In genomic region chr11:68469122-68469521, GRCh38 we compare ENCODE assay signal across 1 cellular context.
TF ChIP-seq lines count a peak whose summit lies in the region.

No MANE protein-coding gene starts in this region.

TF ChIP-seq in HepG2, 621 proteins besides CTCF, POLR2A, EP300 and RAD21 (continued from another document and continues in another):
- TF ChIP-seq GMEB2 (CRISPR knock-in tag; IDR thresholded peaks at IDR 0.05; ENCODE audit: low read depth): no peak
- TF ChIP-seq RNF2 (conservative IDR thresholded peaks at IDR 0.05; ENCODE audit: low read depth): no peak
- no peak for TF ChIP-seq SRY (CRISPR knock-in tag; IDR thresholded peaks at IDR 0.05)
- no peak for TF ChIP-seq CBX5 (CRISPR knock-in tag; IDR thresholded peaks at IDR 0.05; ENCODE audit: borderline replicate concordance)
- peak; percentile 24; the same call in 1 of the 2 replicates for TF ChIP-seq NCOA2 (CRISPR knock-in tag; IDR thresholded peaks at IDR 0.05)
- no peak for TF ChIP-seq DR1 (CRISPR knock-in tag; IDR thresholded peaks at IDR 0.05)
- 0 out of 2 replicates have a peak, but pooled peaks have one; percentile 27 for TF ChIP-seq NR2C2 (CRISPR knock-in tag; IDR thresholded peaks at IDR 0.05; ENCODE audit: borderline replicate concordance)
- no peak for TF ChIP-seq JUND (CRISPR knock-in tag; IDR thresholded peaks at IDR 0.05)
- no peak for TF ChIP-seq ZNF354B (CRISPR knock-in tag; IDR thresholded peaks at IDR 0.05)
- no peak for TF ChIP-seq ZNF280B (CRISPR knock-in tag; IDR thresholded peaks at IDR 0.05; ENCODE audit: borderline replicate concordance)
- TF ChIP-seq ZSCAN5A (CRISPR knock-in tag; IDR thresholded peaks at IDR 0.05; ENCODE audit: borderline replicate concordance): no peak
- peak; percentile 88 for TF ChIP-seq SKIL (CRISPR knock-in tag; IDR thresholded peaks at IDR 0.05; ENCODE audit: borderline replicate concordance)
- no peak for TF ChIP-seq RFX5 (IDR thresholded peaks at IDR 0.05; ENCODE audit: low read depth, low read length)
- TF ChIP-seq GATAD1 (CRISPR knock-in tag; IDR thresholded peaks at IDR 0.05): no peak
- TF ChIP-seq POLR2AphosphoS5 (IDR thresholded peaks at IDR 0.05; ENCODE audit: low read depth, low read length): no peak
- TF ChIP-seq NFKB2 (CRISPR knock-in tag; IDR thresholded peaks at IDR 0.05; ENCODE audit: borderline replicate concordance): no peak
- no peak for TF ChIP-seq RFXAP (CRISPR knock-in tag; IDR thresholded peaks at IDR 0.05; ENCODE audit: borderline replicate concordance)
- TF ChIP-seq ZBTB40 (IDR thresholded peaks at IDR 0.05): no peak
- TF ChIP-seq ZBTB40 (CRISPR knock-in tag; IDR thresholded peaks at IDR 0.05): no peak
- TF ChIP-seq SP4 (CRISPR knock-in tag; IDR thresholded peaks at IDR 0.05): no peak
- TF ChIP-seq PAXIP1 (CRISPR knock-in tag; conservative IDR thresholded peaks at IDR 0.05): peak; percentile 46; the same call in 1 of the 2 replicates
- TF ChIP-seq ZMYM2 (CRISPR knock-in tag; IDR thresholded peaks at IDR 0.05): no peak
- no peak for TF ChIP-seq ZNF282 (IDR thresholded peaks at IDR 0.05; ENCODE audit: partially characterized antibody)
- TF ChIP-seq HMGXB3 (CRISPR knock-in tag; IDR thresholded peaks at IDR 0.05; ENCODE audit: borderline replicate concordance): no peak
- no peak for TF ChIP-seq ZNF3 (CRISPR knock-in tag; IDR thresholded peaks at IDR 0.05)
- TF ChIP-seq ZNF550 (CRISPR knock-in tag; IDR thresholded peaks at IDR 0.05; ENCODE audit: borderline replicate concordance): no peak
- TF ChIP-seq CHD2 (IDR thresholded peaks at IDR 0.05; ENCODE audit: low read depth, low read length): no peak
- TF ChIP-seq HMGA1 (CRISPR knock-in tag; conservative IDR thresholded peaks at IDR 0.05): no peak
- no peak for TF ChIP-seq ZBTB38 (CRISPR knock-in tag; IDR thresholded peaks at IDR 0.05)
- no peak for TF ChIP-seq ATM (IDR thresholded peaks at IDR 0.05; ENCODE audit: borderline replicate concordance)
- peak; percentile 65; the same call in 1 of the 2 replicates for TF ChIP-seq HHEX (CRISPR knock-in tag; IDR thresholded peaks at IDR 0.05)
- 0 out of 2 replicates have a peak, but pooled peaks have one; percentile 31 for TF ChIP-seq ZNF414 (CRISPR knock-in tag; IDR thresholded peaks at IDR 0.05)
- no peak for TF ChIP-seq ELF4 (CRISPR knock-in tag; IDR thresholded peaks at IDR 0.05; ENCODE audit: borderline replicate concordance)
- no peak for TF ChIP-seq ZNF292 (CRISPR knock-in tag; IDR thresholded peaks at IDR 0.05; ENCODE audit: borderline replicate concordance, low read depth)
